ENCODE assay signal across 12 cellular contexts in the genomic region with DNA sequence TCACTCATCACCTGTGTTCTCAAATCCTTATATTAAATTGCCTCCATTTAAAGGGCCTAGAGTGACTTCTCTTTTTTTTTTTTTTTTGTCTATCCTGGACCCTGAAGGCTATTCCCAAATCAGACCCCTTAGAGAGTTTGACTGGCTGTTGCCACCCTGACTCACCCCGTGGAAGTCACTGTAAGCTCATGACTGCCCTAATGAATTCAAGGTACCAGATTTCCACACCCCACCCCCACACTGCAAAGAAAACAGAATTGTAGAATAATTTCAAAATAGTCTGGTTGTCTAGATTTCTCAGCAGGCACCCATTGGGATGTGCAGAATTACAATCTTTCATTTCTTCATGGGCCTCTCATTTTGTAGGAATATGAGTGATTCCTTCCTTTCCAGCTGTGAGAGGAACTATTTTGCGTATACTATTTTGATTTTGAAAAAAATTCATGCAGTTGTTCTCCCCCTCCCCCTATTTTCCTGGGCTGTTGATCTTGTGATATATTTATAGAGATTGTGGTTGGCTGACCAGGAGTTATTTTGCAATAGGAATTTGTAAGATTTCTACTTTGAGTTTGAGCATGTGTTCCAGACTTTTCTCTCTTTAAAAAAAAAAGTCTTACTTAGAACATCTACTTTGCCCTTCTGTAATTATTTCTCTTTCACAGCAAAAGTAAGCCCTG.
DNase-seq lines count a peak whose midpoint lies in the region; ATAC-seq and TF ChIP-seq lines count a peak whose summit lies in the region.
"Had no signal": no experiment of that assay in that cellular context is flagged by ENCODE, and none has a peak within 500 bp of the region (broad histone marks: within the 10 kb centered on the region; RNA-seq: fewer than 3 reads in every experiment).

No MANE protein-coding gene starts in this region.

- 8 to 16% methylated on average over 2 of the region's 2 CpGs for WGBS in GM23248 (ENCODE audit: low coverage in 1 of 2, low lambda C conversion rate in 2 of 2, missing lambda C conversion rate in 2 of 2), 2 experiments
- WGBS in adrenal gland, 4 donors: 39 to 52% (median 44%) methylated on average over 2 of the region's 2 CpGs

- intact Hi-C loops in adrenal gland (cut with DNase I) (no loop called here), left ventricle myocardium inferior (cut with micrococcal nuclease) (no loop called here)
- intact Hi-C loops in activated naive CD4-positive, alpha-beta T cell treated with anti-CD3 and anti-CD28 coated beads for 36 hours (cut with micrococcal nuclease): no loop called here

- H3K27ac Mint-ChIP-seq in activated naive CD4-positive, alpha-beta T cell treated with anti-CD3 and anti-CD28 coated beads for 36 hours: no peak overlapping the region
- no peak overlapping the region for H3K27ac Mint-ChIP-seq in effector memory CD8-positive, alpha-beta T cell
- H3K27ac Mint-ChIP-seq: activated CD4-positive, alpha-beta T cell treated with anti-CD3 and anti-CD28 coated beads, Interleukin-2, amount 10 ng/mL, durations not matched to agents 7 days and 5 days; activated naive CD8-positive, alpha-beta T cell treated with anti-CD3 and anti-CD28 coated beads, Interleukin-2, amount 10 ng/mL, durations not matched to agents 7 days and 5 days had no signal

- peak overlapping the region; percentile 33; the same call in 1 of the 2 replicates for H3K4me3 ChIP-seq in GM23248
- H3K4me3 ChIP-seq in adrenal gland: no peak overlapping the region
- no peak overlapping the region for H3K4me3 ChIP-seq in left ventricle myocardium inferior
- H3K4me3 ChIP-seq in skeletal muscle satellite cell (ENCODE audit: low read length): peak overlapping the region; percentile 26
- H3K4me3 ChIP-seq: SJCRH30 had no signal

- no peaks in the 10 kb centered on the region for H4K20me1 ChIP-seq in GM23248 (ENCODE audit: insufficient read depth)

- H3K27ac ChIP-seq in GM23248 (peak overlapping the region; percentile 60), adrenal gland (peak overlapping the region in 4 of 5 donors; percentile 0 to 66 (median 30)), left ventricle myocardium inferior (replicated peaks) (peak overlapping the region; percentile 17)
- H3K27ac ChIP-seq: SJCRH30 had no signal

- H3K27me3 ChIP-seq in GM23248 (replicated peaks; ENCODE audit: insufficient read depth) (no peaks in the 10 kb centered on the region), adrenal gland (no peaks in the 10 kb centered on the region), left ventricle myocardium inferior (ENCODE audit: low read depth) (no peaks in the 10 kb centered on the region), skeletal muscle satellite cell (ENCODE audit: control insufficient read depth, insufficient read depth, low read length) (no peaks in the 10 kb centered on the region)
- H3K27me3 ChIP-seq: SJCRH30 had no signal

- H3K9ac ChIP-seq in GM23248: peak overlapping the region; percentile 46; the same call in 1 of the 2 replicates
- peak overlapping the region; percentile 31 for H3K9ac ChIP-seq in skeletal muscle satellite cell (ENCODE audit: low read depth, low read length)

- H3K4me2 ChIP-seq in GM23248 (ENCODE audit: unreplicated experiment) (peak overlapping the region; percentile 69), skeletal muscle satellite cell (ENCODE audit: low read length) (peak overlapping the region; percentile 57)

- H3K4me3 Mint-ChIP-seq in activated naive CD4-positive, alpha-beta T cell treated with anti-CD3 and anti-CD28 coated beads for 36 hours: no peak overlapping the region
- no peak overlapping the region for H3K4me3 Mint-ChIP-seq in effector memory CD8-positive, alpha-beta T cell
- H3K4me3 Mint-ChIP-seq: activated CD4-positive, alpha-beta T cell treated with anti-CD3 and anti-CD28 coated beads, Interleukin-2, amount 10 ng/mL, durations not matched to agents 7 days and 5 days; activated naive CD8-positive, alpha-beta T cell treated with anti-CD3 and anti-CD28 coated beads, Interleukin-2, amount 10 ng/mL, durations not matched to agents 7 days and 5 days had no signal

- peaks cover 67% of the 10 kb centered on the region for H3K4me1 ChIP-seq in GM23248 (ENCODE audit: insufficient read depth)
- peaks cover 32 to 34% of the 10 kb centered on the region in 2 donors for H3K4me1 ChIP-seq in adrenal gland (replicated peaks in 1 of 2)
- H3K4me1 ChIP-seq in left ventricle myocardium inferior: peaks cover 19% of the 10 kb centered on the region
- peaks cover 65% of the 10 kb centered on the region for H3K4me1 ChIP-seq in skeletal muscle satellite cell (ENCODE audit: control insufficient read depth, insufficient read depth, low read length)

- TF ChIP-seq POLR2A in adrenal gland (IDR thresholded peaks at IDR 0.05): no peak

- ATAC-seq in GM21526 (IDR thresholded peaks at IDR 0.05; ENCODE audit: low FRiP score, unreplicated experiment): no peak
- no peak for ATAC-seq in GM19324 (IDR thresholded peaks at IDR 0.05; ENCODE audit: low FRiP score, unreplicated experiment)
- ATAC-seq in effector memory CD8-positive, alpha-beta T cell (replicated peaks): no peak

- peaks cover 23% of the 10 kb centered on the region for H3K79me2 ChIP-seq in GM23248 (ENCODE audit: insufficient read depth)

- no peaks in the 10 kb centered on the region for H3K9me3 Mint-ChIP-seq in activated naive CD4-positive, alpha-beta T cell treated with anti-CD3 and anti-CD28 coated beads for 36 hours
- H3K9me3 Mint-ChIP-seq in effector memory CD8-positive, alpha-beta T cell: no peaks in the 10 kb centered on the region
- H3K9me3 Mint-ChIP-seq: activated CD4-positive, alpha-beta T cell treated with anti-CD3 and anti-CD28 coated beads, Interleukin-2, amount 10 ng/mL, durations not matched to agents 7 days and 5 days; activated naive CD8-positive, alpha-beta T cell treated with anti-CD3 and anti-CD28 coated beads, Interleukin-2, amount 10 ng/mL, durations not matched to agents 7 days and 5 days had no signal

- peaks cover 59% of the 10 kb centered on the region for H3F3A ChIP-seq in GM23248 (ENCODE audit: insufficient read depth)

- TF ChIP-seq CTCF in adrenal gland (IDR thresholded peaks at IDR 0.05) (no peak), left ventricle myocardium inferior (IDR thresholded peaks at IDR 0.05; ENCODE audit: borderline replicate concordance) (no peak)

- no peaks in the 10 kb centered on the region for H3K36me3 ChIP-seq in GM23248 (ENCODE audit: low read depth)
- H3K36me3 ChIP-seq in adrenal gland (replicated peaks in 1 of 2): no peaks in the 10 kb centered on the region
- H3K36me3 ChIP-seq in left ventricle myocardium inferior: no peaks in the 10 kb centered on the region
- H3K36me3 ChIP-seq in skeletal muscle satellite cell (ENCODE audit: insufficient read depth, low read length): no peaks in the 10 kb centered on the region
- H3K36me3 ChIP-seq: SJCRH30 had no signal

- H3K9me3 ChIP-seq in GM23248 (ENCODE audit: low read depth) (no peaks in the 10 kb centered on the region), adrenal gland (replicated peaks in 1 of 3) (no peaks in the 10 kb centered on the region), left ventricle myocardium inferior (replicated peaks) (no peaks in the 10 kb centered on the region), skeletal muscle satellite cell (replicated peaks; ENCODE audit: low read length) (no peaks in the 10 kb centered on the region)
- H3K9me3 ChIP-seq: SJCRH30 had no signal

- CTCF ChIA-PET in activated naive CD4-positive, alpha-beta T cell treated with anti-CD3 and anti-CD28 coated beads for 36 hours (lab: Charles Lee): interaction anchor here (0.5 to 0.7 kb wide), 2 partner anchors 32 to 101 kb away, joined by 3 to 5 read pairs; no protein-coding TSS in a partner anchor

- no peaks in the 10 kb centered on the region for H3K4me1 Mint-ChIP-seq in activated naive CD4-positive, alpha-beta T cell treated with anti-CD3 and anti-CD28 coated beads for 36 hours (ENCODE audit: low read depth)
- no peaks in the 10 kb centered on the region for H3K4me1 Mint-ChIP-seq in effector memory CD8-positive, alpha-beta T cell (ENCODE audit: low read depth in 2 of 2)
- H3K4me1 Mint-ChIP-seq: activated CD4-positive, alpha-beta T cell treated with anti-CD3 and anti-CD28 coated beads, Interleukin-2, amount 10 ng/mL, durations not matched to agents 7 days and 5 days; activated naive CD8-positive, alpha-beta T cell treated with anti-CD3 and anti-CD28 coated beads, Interleukin-2, amount 10 ng/mL, durations not matched to agents 7 days and 5 days had no signal

- peak; percentile 74 for DNase-seq in GM23248
- DNase-seq in adrenal gland: peak in 5 of 7 donors; percentile 27 to 56 (median 35)
- no peak for DNase-seq in left ventricle myocardium inferior
- DNase-seq in activated naive CD4-positive, alpha-beta T cell treated with anti-CD3 and anti-CD28 coated beads for 36 hours: no peak
- DNase-seq in effector memory CD8-positive, alpha-beta T cell: no peak
- DNase-seq: activated CD4-positive, alpha-beta T cell treated with anti-CD3 and anti-CD28 coated beads, Interleukin-2, amount 10 ng/mL, durations not matched to agents 7 days and 5 days; activated naive CD8-positive, alpha-beta T cell treated with anti-CD3 and anti-CD28 coated beads, Interleukin-2, amount 10 ng/mL, durations not matched to agents 7 days and 5 days; NCI-H1930; SJCRH30 had no signal

- no peaks in the 10 kb centered on the region for H3K9me2 ChIP-seq in GM23248 (ENCODE audit: insufficient read depth)

- H3K27me3 Mint-ChIP-seq in activated naive CD4-positive, alpha-beta T cell treated with anti-CD3 and anti-CD28 coated beads for 36 hours (ENCODE audit: low read depth): no peaks in the 10 kb centered on the region
- peaks cover 8 to 30% of the 10 kb centered on the region in 2 donors for H3K27me3 Mint-ChIP-seq in effector memory CD8-positive, alpha-beta T cell
- H3K27me3 Mint-ChIP-seq: activated CD4-positive, alpha-beta T cell treated with anti-CD3 and anti-CD28 coated beads, Interleukin-2, amount 10 ng/mL, durations not matched to agents 7 days and 5 days; activated naive CD8-positive, alpha-beta T cell treated with anti-CD3 and anti-CD28 coated beads, Interleukin-2, amount 10 ng/mL, durations not matched to agents 7 days and 5 days had no signal

- H2AFZ ChIP-seq in GM23248: no peak overlapping the region

- no peaks in the 10 kb centered on the region for H3K36me3 Mint-ChIP-seq in activated naive CD4-positive, alpha-beta T cell treated with anti-CD3 and anti-CD28 coated beads for 36 hours (ENCODE audit: low read depth)
- no peaks in the 10 kb centered on the region for H3K36me3 Mint-ChIP-seq in effector memory CD8-positive, alpha-beta T cell (ENCODE audit: insufficient read depth)
- H3K36me3 Mint-ChIP-seq: activated naive CD8-positive, alpha-beta T cell treated with anti-CD3 and anti-CD28 coated beads, Interleukin-2, amount 10 ng/mL, durations not matched to agents 7 days and 5 days had no signal

- in situ Hi-C loops in GM23248 (cut with MboI): no loop called here

Comparison
In these comparisons a context has a peak if more than half of its experiments do, and no peak if none do; other contexts are left out.
1. DNase-seq: peak in GM23248 (single experiment) and adrenal gland (5 of 7); none in left ventricle myocardium inferior (single experiment), activated naive CD4-positive, alpha-beta T cell treated with anti-CD3 and anti-CD28 coated beads for 36 hours (single experiment) and effector memory CD8-positive, alpha-beta T cell (0 of 3).
2. H3K4me3 ChIP-seq: peak in GM23248 (single experiment) and skeletal muscle satellite cell (single experiment); none in adrenal gland (0 of 4) and left ventricle myocardium inferior (single experiment).
3. Peak in every context shown above with its lines, with median percentiles within 50 percentile points of each other: H3K27ac ChIP-seq.